Comparison of ENCODE assay signal across 20 cellular contexts in the genomic region with DNA sequence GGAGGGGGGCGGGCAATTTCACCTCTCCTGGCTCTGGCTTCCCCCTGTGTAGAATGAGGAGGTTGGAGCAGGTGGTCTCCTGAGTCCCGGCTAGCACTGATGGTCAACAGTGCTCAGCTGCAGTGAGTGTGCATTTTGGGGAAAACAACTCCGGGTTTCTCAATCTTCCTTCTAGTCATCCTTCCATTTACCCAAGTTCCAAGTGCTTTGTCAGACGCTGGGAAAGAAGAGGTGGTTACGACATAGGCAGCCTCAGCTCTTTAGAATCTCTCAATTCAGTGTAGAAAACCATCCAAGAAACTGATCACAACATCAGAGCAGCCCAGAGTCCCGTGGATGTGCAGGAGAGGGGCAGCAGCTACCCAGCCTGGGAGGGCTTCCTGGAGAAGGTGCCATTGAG.
A peak's percentile ranks its signal among the peaks of the same experiment; 100 is the strongest.
DNase-seq lines count a peak whose midpoint lies in the region; ATAC-seq and TF ChIP-seq lines count a peak whose summit lies in the region.
"Had no signal": no experiment of that assay in that cellular context is flagged by ENCODE, and none has a peak within 500 bp of the region (broad histone marks: within the 10 kb centered on the region; RNA-seq: fewer than 3 reads in every experiment).

No MANE protein-coding gene starts in this region.

- H3K27me3 ChIP-seq in adipocyte (replicated peaks; ENCODE audit: control insufficient read depth, insufficient read depth, low read length) (no peaks in the 10 kb centered on the region), thyroid gland (no peaks in the 10 kb centered on the region)

- ATAC-seq in left cardiac atrium = no peak
- ATAC-seq in GM21367 (IDR thresholded peaks at IDR 0.05; ENCODE audit: unreplicated experiment) = no peak
- ATAC-seq: CD8-positive, alpha-beta T cell had no signal

- H3K36me3 ChIP-seq in adipocyte (ENCODE audit: control insufficient read depth, insufficient read depth, low read length, severe bottlenecking) (no peaks in the 10 kb centered on the region), thyroid gland (no peaks in the 10 kb centered on the region)
- H3K36me3 ChIP-seq: BLaER1 treated with 17β-estradiol and CSF1 and Interleukin-3, amounts not matched to agents 10 nM and 100 nM had no signal

- 69 to 77% methylated on average over 6 of the region's 6 CpGs for WGBS in thyroid gland, 2 donors

- no peak overlapping the region for H3K27ac ChIP-seq in thyroid gland
- H3K27ac ChIP-seq: BLaER1 treated with 17β-estradiol and CSF1 and Interleukin-3, amounts not matched to agents 10 nM and 100 nM had no signal

- peak; percentile 7 for DNase-seq in cardiac septum (ENCODE audit: low spot score)
- DNase-seq in left cardiac atrium = no peak
- peak; percentile 25 for DNase-seq in adipocyte (ENCODE audit: low read depth)
- peak; percentile 55 for DNase-seq in fibroblast of the aortic adventitia (ENCODE audit: low read depth)
- DNase-seq in stromal cell of bone marrow (ENCODE audit: low read depth) = peak; percentile 83
- DNase-seq in thyroid gland = no peak
- DNase-seq in stimulated activated CD4-positive, alpha-beta T cell treated with anti-CD3 and anti-CD28 coated beads, Interleukin-12 subunit alpha, Interleukin-12 subunit beta, amount 100 ng/mL, for 4 hours = no peak
- DNase-seq: 8988T; Calu3; CD8-positive, alpha-beta T cell; DMS53; EL; H9; Karpas-422; NCI-H1694 treated with DMSO at 0.1 percent for 48 hours; NCI-H510A; OCI-M1; Right ventricle myocardium superior had no signal

- H3K9me3 ChIP-seq in adipocyte (ENCODE audit: control insufficient read depth, low read length) = no peaks in the 10 kb centered on the region
- no peaks in the 10 kb centered on the region for H3K9me3 ChIP-seq in thyroid gland
- H3K9me3 ChIP-seq: BLaER1 treated with 17β-estradiol and CSF1 and Interleukin-3, amounts not matched to agents 10 nM and 100 nM had no signal

- no peak for TF ChIP-seq CTCF in fibroblast of the aortic adventitia (IDR thresholded peaks at IDR 0.05; ENCODE audit: insufficient read depth, low read length)
- no peak for TF ChIP-seq CTCF in thyroid gland (IDR thresholded peaks at IDR 0.05)

- intact Hi-C loops in cardiac septum (cut with DNase I) = no loop called here
- intact Hi-C loops in left cardiac atrium (cut with DNase I) = no loop called here
- intact Hi-C loops in thyroid gland (cut with DNase I) = no loop called here

- H3K9ac ChIP-seq in adipocyte (ENCODE audit: low read length) = peak overlapping the region; percentile 52
- H3K9ac ChIP-seq: BLaER1 treated with 17β-estradiol and CSF1 and Interleukin-3, amounts not matched to agents 10 nM and 100 nM had no signal

- TF ChIP-seq POLR2A in thyroid gland (IDR thresholded peaks at IDR 0.05) = no peak

- H3K4me1 ChIP-seq in adipocyte (ENCODE audit: control insufficient read depth, insufficient read depth, low read length) = peaks cover 21% of the 10 kb centered on the region
- no peaks in the 10 kb centered on the region for H3K4me1 ChIP-seq in thyroid gland

- H3K4me3 ChIP-seq in adipocyte (ENCODE audit: low read length) (no peak overlapping the region), fibroblast of the aortic adventitia (ENCODE audit: low read depth, low read length) (no peak overlapping the region), thyroid gland (replicated peaks in 1 of 3) (no peak overlapping the region)
- H3K4me3 ChIP-seq: BLaER1 treated with 17β-estradiol and CSF1 and Interleukin-3, amounts not matched to agents 10 nM and 100 nM had no signal

Comparison
In these comparisons a context has a peak if more than half of its experiments do, and no peak if none do; other contexts are left out.
1. DNase-seq: peak in cardiac septum (single experiment), adipocyte (single experiment), fibroblast of the aortic adventitia (single experiment) and stromal cell of bone marrow (single experiment); none in left cardiac atrium (single experiment), thyroid gland (0 of 2) and stimulated activated CD4-positive, alpha-beta T cell treated with anti-CD3 and anti-CD28 coated beads, Interleukin-12 subunit alpha, Interleukin-12 subunit beta, amount 100 ng/mL, for 4 hours (single experiment).